Comparison of ENCODE assay signal across 9 cellular contexts in the genomic region with DNA sequence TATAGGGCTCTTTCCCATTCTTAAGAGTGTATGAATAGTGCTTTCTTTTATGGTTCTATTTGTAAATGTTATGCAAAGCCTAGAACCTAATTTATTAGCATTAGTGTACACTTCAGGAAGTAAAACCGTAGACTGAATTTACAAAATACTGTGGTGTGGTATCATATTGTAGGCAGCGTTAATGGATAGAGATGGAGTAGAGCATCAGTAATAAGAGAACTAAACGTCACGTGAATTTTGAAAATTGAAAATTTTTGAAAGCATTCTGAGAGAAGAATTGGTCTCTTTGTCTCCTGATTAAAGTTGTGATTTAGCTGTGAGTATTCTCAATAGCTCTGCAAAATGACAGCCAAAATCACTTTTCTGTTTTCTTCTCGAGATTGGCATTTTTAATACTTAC. TPM values are rescaled to one million over a fixed set of nuclear protein-coding genes. Genes with fewer than 3 reads are reported as not detected.
DNase-seq lines count a peak whose midpoint lies in the region; ATAC-seq and TF ChIP-seq lines count a peak whose summit lies in the region.
"Had no signal": no experiment of that assay in that cellular context is flagged by ENCODE, and none has a peak within 500 bp of the region (broad histone marks: within the 10 kb centered on the region; RNA-seq: fewer than 3 reads in every experiment).

No MANE protein-coding gene starts in this region.

- no peak overlapping the region for H2AFZ ChIP-seq in DND-41 (ENCODE audit: low read depth, low read length)

- H3K4me1 Mint-ChIP-seq in activated CD8-positive, alpha-beta T cell treated with anti-CD3 and anti-CD28 coated beads, Interleukin-2, amount 10 ng/mL, durations not matched to agents 7 days and 5 days (ENCODE audit: low read depth), result peaks cover 64% of the 10 kb centered on the region

- POLR2A ChIA-PET in A673 (lab: Charles Lee; ENCODE audit: low non-redundant PET), result no interaction called here
- POLR2A ChIA-PET in activated CD8-positive, alpha-beta T cell treated with anti-CD3 and anti-CD28 coated beads, Interleukin-2, amount 10 ng/mL, durations not matched to agents 7 days and 5 days (lab: Charles Lee), result interaction anchor here (0.6 to 1.0 kb wide), 2 partner anchors 23 to 280 kb away, joined by 3 to 4 read pairs; a partner anchor contains a TSS

- H3K9me3 ChIP-seq in A673 (ENCODE audit: low read depth, low read length, poor library complexity, severe bottlenecking) (no peaks in the 10 kb centered on the region), DND-41 (ENCODE audit: insufficient read depth, low read length, severe bottlenecking) (no peaks in the 10 kb centered on the region), mesodermal cell (ENCODE audit: control insufficient read depth, low read length) (no peaks in the 10 kb centered on the region)

- H3K9ac ChIP-seq in DND-41 (ENCODE audit: low read depth, low read length), result no peak overlapping the region

- H4K20me1 ChIP-seq in DND-41 (ENCODE audit: insufficient read depth, low read length), result peaks cover 33% of the 10 kb centered on the region; the same call in 1 of the 2 replicates

- H3K27ac ChIP-seq in A673 (ENCODE audit: low read depth, low read length, poor library complexity, severe bottlenecking) (no peak overlapping the region), DND-41 (ENCODE audit: low read length) (no peak overlapping the region), mesodermal cell (ENCODE audit: low read depth, low read length, severe bottlenecking) (no peak overlapping the region)

- H3K4me3 ChIP-seq in A673 (ENCODE audit: low read depth, low read length, poor library complexity, severe bottlenecking), result peak overlapping the region; percentile 85
- peak overlapping the region in 1 of 2 experiments; percentile 16; a peak in 1 of 4 replicates for H3K4me3 ChIP-seq in DND-41 (ENCODE audit: low read depth in 1 of 2, low read length in 2 of 2)
- peak overlapping the region; percentile 14 for H3K4me3 ChIP-seq in mesodermal cell (ENCODE audit: extremely low read depth, insufficient read depth, low read length, poor library complexity, severe bottlenecking)

- intact Hi-C loops in A673 (cut with micrococcal nuclease; ENCODE audit: unreplicated experiment), result loop anchor here (5.0 to 10.0 kb wide), 2 partner anchors 76 to 139 kb away; no protein-coding TSS in a partner anchor

- TF ChIP-seq CTCF in A673 (conservative IDR thresholded peaks at IDR 0.05; ENCODE audit: low read depth, low read length), result no peak
- no peak for TF ChIP-seq CTCF in DND-41 (IDR thresholded peaks at IDR 0.05; ENCODE audit: borderline replicate concordance, extremely low read depth, low read length, poor library complexity, severe bottlenecking)

- H3K79me2 ChIP-seq in DND-41 (ENCODE audit: insufficient read depth, low read length), result peaks cover 87% of the 10 kb centered on the region

- no peak for DNase-seq in A673 (ENCODE audit: low spot score)
- no peak for DNase-seq in DND-41
- DNase-seq in activated CD8-positive, alpha-beta T cell treated with anti-CD3 and anti-CD28 coated beads, Interleukin-2, amount 10 ng/mL, durations not matched to agents 7 days and 5 days, result no peak
- DNase-seq in NCI-H187 treated with DMSO at 0.1 percent for 48 hours (lab: John Stamatoyannopoulos, UW), result no peak
- no peak for DNase-seq in OCI-M2 (lab: John Stamatoyannopoulos, UW; ENCODE audit: unreplicated experiment)
- no peak for DNase-seq in COLO668 (lab: John Stamatoyannopoulos, UW; ENCODE audit: unreplicated experiment)
- DNase-seq in DMS 273 treated with DMSO at 0.1 percent for 48 hours (lab: John Stamatoyannopoulos, UW), result no peak
- DNase-seq: NK-92 treated with Interleukin-12 subunit alpha and Interleukin-12 subunit beta, amount 100 ng/mL, for 24 hours had no signal

- peaks cover 12% of the 10 kb centered on the region for H3K36me3 Mint-ChIP-seq in activated CD8-positive, alpha-beta T cell treated with anti-CD3 and anti-CD28 coated beads, Interleukin-2, amount 10 ng/mL, durations not matched to agents 7 days and 5 days (ENCODE audit: low read depth)

- H3K27ac Mint-ChIP-seq in activated CD8-positive, alpha-beta T cell treated with anti-CD3 and anti-CD28 coated beads, Interleukin-2, amount 10 ng/mL, durations not matched to agents 7 days and 5 days, result no peak overlapping the region

- no peaks in the 10 kb centered on the region for H3K36me3 ChIP-seq in A673 (ENCODE audit: insufficient read depth, low read length, poor library complexity, severe bottlenecking)
- no peaks in the 10 kb centered on the region for H3K36me3 ChIP-seq in DND-41 (ENCODE audit: insufficient read depth, low read length)
- H3K36me3 ChIP-seq in mesodermal cell (ENCODE audit: control insufficient read depth, insufficient read depth, low read length), result no peaks in the 10 kb centered on the region

- H3K27me3 ChIP-seq in A673 (replicated peaks; ENCODE audit: insufficient read depth, low read depth, low read length, poor library complexity) (no peaks in the 10 kb centered on the region), DND-41 (ENCODE audit: insufficient read depth, low read length, poor library complexity) (no peaks in the 10 kb centered on the region)

- 76 to 90% methylated on average over 4 of the region's 5 CpGs for WGBS in mesodermal cell (ENCODE audit: insufficient coverage in 2 of 2), 2 experiments

- no peak for ATAC-seq in DND-41 (ENCODE audit: insufficient read depth, low read depth)
- no peak for ATAC-seq in activated CD8-positive, alpha-beta T cell treated with anti-CD3 and anti-CD28 coated beads, Interleukin-2, amount 10 ng/mL, durations not matched to agents 7 days and 5 days

- H3K4me1 ChIP-seq in A673 (ENCODE audit: insufficient read depth, low read length, poor library complexity, severe bottlenecking), result peaks cover 78% of the 10 kb centered on the region
- H3K4me1 ChIP-seq in DND-41 (ENCODE audit: insufficient read depth, low read length), result peaks cover 71% of the 10 kb centered on the region
- peaks cover 31% of the 10 kb centered on the region for H3K4me1 ChIP-seq in mesodermal cell (ENCODE audit: control insufficient read depth, insufficient read depth, low read length, poor library complexity, severe bottlenecking)

- CTCF ChIA-PET in A673 (lab: Charles Lee), result no interaction called here
- CTCF ChIA-PET in activated CD8-positive, alpha-beta T cell treated with anti-CD3 and anti-CD28 coated beads, Interleukin-2, amount 10 ng/mL, durations not matched to agents 7 days and 5 days (lab: Charles Lee), result interaction anchor here (1.6 kb wide), 1 partner anchor 22 kb away, joined by 5 read pairs; no protein-coding TSS in a partner anchor

- H3K4me3 Mint-ChIP-seq in activated CD8-positive, alpha-beta T cell treated with anti-CD3 and anti-CD28 coated beads, Interleukin-2, amount 10 ng/mL, durations not matched to agents 7 days and 5 days, result peak overlapping the region; percentile 39

- peak overlapping the region; percentile 96 for H3K4me2 ChIP-seq in DND-41 (ENCODE audit: insufficient read depth, low read length)

- no peaks in the 10 kb centered on the region for H3K9me3 Mint-ChIP-seq in activated CD8-positive, alpha-beta T cell treated with anti-CD3 and anti-CD28 coated beads, Interleukin-2, amount 10 ng/mL, durations not matched to agents 7 days and 5 days (ENCODE audit: insufficient read depth)

- BruUV-seq in A673 (replicated peaks; lab: Mats Ljungman, UMichigan), result no TSS peak

- H3K27me3 Mint-ChIP-seq in activated CD8-positive, alpha-beta T cell treated with anti-CD3 and anti-CD28 coated beads, Interleukin-2, amount 10 ng/mL, durations not matched to agents 7 days and 5 days (ENCODE audit: low read depth), result no peaks in the 10 kb centered on the region

RNA-seq across cellular contexts. Expression of a gene that starts 2.9 kb away (rescaled TPM):
- total RNA-seq in A673 (2021), result 56.1 and 59.0 TPM in 2 replicates
- 10 to 100 TPM; 52.3 to 53.3 TPM for total RNA-seq in activated CD8-positive, alpha-beta T cell treated with anti-CD3 and anti-CD28 coated beads, Interleukin-2, amount 10 ng/mL, durations not matched to agents 7 days and 5 days
- 31.3 TPM for polyA plus RNA-seq in mesodermal cell (2013, experiment 1 of 2)
- 33.7 TPM for polyA plus RNA-seq in mesodermal cell (2013, experiment 2 of 2)
